8 cellular contexts compared by ENCODE assay signal in genomic region chr2:23386422-23387220, GRCh38. TPM values are rescaled to one million over a fixed set of nuclear protein-coding genes. Genes with fewer than 3 reads are reported as not detected.
DNase-seq lines count a peak whose midpoint lies in the region; ATAC-seq, FAIRE-seq and TF ChIP-seq lines count a peak whose summit lies in the region.

No MANE protein-coding gene starts in this region.

- POLR2A ChIA-PET in AG04450 (lab: Yijun Ruan, JAX) = interaction anchor here (1.3 kb wide), 1 partner anchor 146 kb away, joined by 3 read pairs; no protein-coding TSS in a partner anchor

- CTCF ChIA-PET in AG04450 (lab: Charles Lee) = interaction anchor here (1.1 kb wide), 2 partner anchors 35 to 380 kb away, joined by 3 to 4 read pairs; no protein-coding TSS in a partner anchor

- H3K9ac ChIP-seq in endocrine pancreas (ENCODE audit: control insufficient read depth, insufficient read depth, low read length) = peak overlapping the region; percentile 82
- peak overlapping the region; percentile 52 to 59 for H3K9ac ChIP-seq in mucosa of rectum (ENCODE audit: low read depth in 1 of 2, low read length in 2 of 2)

- H3K4me1 ChIP-seq in endocrine pancreas (ENCODE audit: control insufficient read depth, insufficient read depth, low read length) (peaks cover 7% of the 10 kb centered on the region), mucosa of rectum (ENCODE audit: control insufficient read depth in 2 of 2, insufficient read depth in 2 of 2, low read length in 2 of 2) (peaks cover 12 to 13% of the 10 kb centered on the region in 2 donors)

- H3K36me3 ChIP-seq in endocrine pancreas (ENCODE audit: control insufficient read depth, insufficient read depth, low read length) = no peaks in the 10 kb centered on the region
- H3K36me3 ChIP-seq in mucosa of rectum (ENCODE audit: control insufficient read depth in 2 of 2, insufficient read depth in 2 of 2, low read length in 2 of 2) = no peaks in the 10 kb centered on the region

- peak; percentile 23 for ATAC-seq in GM21447 (IDR thresholded peaks at IDR 0.05; ENCODE audit: unreplicated experiment)

- H3K9me3 ChIP-seq in AG04450 (ENCODE audit: control insufficient read depth, insufficient read depth, low read length) (no peaks in the 10 kb centered on the region; the same call in 1 of the 2 replicates), endocrine pancreas (ENCODE audit: control insufficient read depth, low read length) (no peaks in the 10 kb centered on the region), mucosa of rectum (ENCODE audit: control insufficient read depth in 2 of 2, low read length in 2 of 2) (no peaks in the 10 kb centered on the region)

- DNase-seq in AG04450 (ENCODE audit: low read depth, low spot score) (no peak), SW480 (ENCODE audit: low spot score) (peak; percentile 46), urothelium cell line (ENCODE audit: low spot score) (peak; percentile 35), kidney glomerular epithelial cell (lab: John Stamatoyannopoulos, UW) (no peak)
- DNase-seq in stimulated activated naive CD4-positive, alpha-beta T cell treated with Interleukin-2 at 50 U/mL for 16 hours (lab: John Stamatoyannopoulos, UW) = no peak

- TF ChIP-seq CTCF in AG04450 (IDR thresholded peaks at IDR 0.05; ENCODE audit: low read depth, low read length) = no peak

- peak; percentile 79 for FAIRE-seq in urothelium cell line (lab: Jason Lieb, UNC)

- H3K4me3 ChIP-seq in AG04450 (ENCODE audit: low read depth, low read length) (peak overlapping the region; percentile 74), endocrine pancreas (ENCODE audit: control insufficient read depth, insufficient read depth, low read length) (peak overlapping the region; percentile 81), mucosa of rectum (ENCODE audit: low read length in 2 of 2) (peak overlapping the region; percentile 67 to 73)

- H3K27me3 ChIP-seq in AG04450 (ENCODE audit: control insufficient read depth, insufficient read depth, low read length) (no peaks in the 10 kb centered on the region), endocrine pancreas (ENCODE audit: control insufficient read depth, insufficient read depth, low read length) (no peaks in the 10 kb centered on the region), mucosa of rectum (ENCODE audit: control insufficient read depth in 2 of 2, insufficient read depth in 2 of 2, low read length in 2 of 2) (peaks cover 12 to 25% of the 10 kb centered on the region in 2 donors)

- H3K27ac ChIP-seq in AG04450 (ENCODE audit: low read depth, low read length) (no peak overlapping the region), mucosa of rectum (ENCODE audit: low read depth in 2 of 2, low read length in 2 of 2) (peak overlapping the region in 1 of 2 donors; percentile 24)

RNA-seq across cellular contexts. Expression of gene KLHL29, which starts 1.6 kb away (rescaled TPM):
- polyA plus RNA-seq in AG04450 (2011; rRNA removed) = 3.6 and 4.9 TPM in 2 replicates
- 4.4 and 5.4 TPM in 2 replicates for polyA minus RNA-seq in AG04450 (2011; rRNA and poly(A)+ RNA removed)

Comparison
In these comparisons a context has a peak if more than half of its experiments do, and no peak if none do; other contexts are left out.
1. DNase-seq: peak in SW480 (single experiment) and urothelium cell line (single experiment); none in AG04450 (single experiment), stimulated activated naive CD4-positive, alpha-beta T cell treated with Interleukin-2 at 50 U/mL for 16 hours (single experiment) and kidney glomerular epithelial cell (single experiment).
2. Peak in every context shown above with its lines, with median percentiles within 50 percentile points of each other: H3K4me3 ChIP-seq.